31 cellular contexts compared by ENCODE assay signal in genomic region chr13:30418886-30419459, GRCh38. TPM values are rescaled to one million over a fixed set of nuclear protein-coding genes. Genes with fewer than 3 reads are reported as not detected.
A peak's percentile ranks its signal among the peaks of the same experiment; 100 is the strongest.
DNase-seq lines count a peak whose midpoint lies in the region; ATAC-seq, FAIRE-seq and TF ChIP-seq lines count a peak whose summit lies in the region.
"Had no signal": no experiment of that assay in that cellular context is flagged by ENCODE, and none has a peak within 500 bp of the region (broad histone marks: within the 10 kb centered on the region; RNA-seq: fewer than 3 reads in every experiment).

No MANE protein-coding gene starts in this region.

- dilution Hi-C loops in keratinocyte (cut with MboI; ENCODE audit: extremely low pct_ligation_motif_present, low sequenced_read_pairs), result no loop called here

- H3F3A ChIP-seq in DOHH2 (ENCODE audit: control insufficient read depth, insufficient read depth), result peaks cover 55% of the 10 kb centered on the region

- H3K4me1 Mint-ChIP-seq in activated T-cell treated with anti-CD3 and anti-CD28 coated beads, Interleukin-2, amount 50 U/mL, for 72 hours (ENCODE audit: low read depth), result peaks cover 17% of the 10 kb centered on the region

- H3K36me3 ChIP-seq in DOHH2 (ENCODE audit: control insufficient read depth, low read length) (peaks cover 31% of the 10 kb centered on the region), SK-N-MC (ENCODE audit: insufficient read depth, low read length) (no peaks in the 10 kb centered on the region; the same call in 1 of the 2 replicates), keratinocyte (ENCODE audit: control insufficient read depth in 2 of 2, extremely low read depth in 1 of 2, insufficient read depth in 2 of 2, low read length in 2 of 2) (no peaks in the 10 kb centered on the region), transverse colon (no peaks in the 10 kb centered on the region)
- H3K36me3 ChIP-seq: gastrocnemius medialis, tibial artery, WERI-Rb-1 had no signal

- FAIRE-seq in keratinocyte (lab: Jason Lieb, UNC), result peak; percentile 64

- in situ Hi-C loops in transverse colon (cut with MboI; ENCODE audit: low pct_ligation_motif_present in 1 of 4, low pct_unique_long_range_greater_than_20kb in 1 of 4, low sequenced_read_pairs in 3 of 4), result no loop called here

- 56 to 77% methylated on average over 1 to 4 of the region's 4 CpGs for WGBS in transverse colon (ENCODE audit: low coverage in 1 of 2), 2 donors

- TF ChIP-seq POLR2A in transverse colon (IDR thresholded peaks at IDR 0.05), result no peak

- DNase-seq in SK-N-MC (ENCODE audit: low read depth, low spot score), result no peak
- DNase-seq in keratinocyte (ENCODE audit: low read depth, low spot score), result no peak
- no peak for DNase-seq in transverse colon
- DNase-seq in activated T-cell treated with anti-CD3 and anti-CD28 coated beads, Interleukin-2, amount 50 U/mL, for 1 hour, result no peak
- no peak for DNase-seq in activated T-cell treated with anti-CD3 and anti-CD28 coated beads, Interleukin-2, amount 50 U/mL, for 72 hours
- DNase-seq: activated CD4-positive, alpha-beta T cell treated with anti-CD3 and anti-CD28 coated beads, Interleukin-2, amount 50 U/mL, for 48 hours; activated naive CD4-positive, alpha-beta T cell treated with anti-CD3 and anti-CD28 coated beads for 36 hours; activated T-cell treated with anti-CD3 and anti-CD28 coated beads for 4 hours; AML-193; amygdala; caudate nucleus; dorsolateral prefrontal cortex; EL; gastrocnemius medialis; IMR-90; MM.1S; natural killer cell; NCI-H748 treated with DMSO at 0.1 percent for 48 hours; SIG-M5; stimulated activated CD4-positive, alpha-beta T cell treated with anti-CD3 and anti-CD28 coated beads, Interleukin-2, amount 100 ng/mL, for 24 hours; stimulated activated naive CD4-positive, alpha-beta T cell; tibial artery; WERI-Rb-1 had no signal

- H3K27me3 Mint-ChIP-seq in activated T-cell treated with anti-CD3 and anti-CD28 coated beads, Interleukin-2, amount 50 U/mL, for 72 hours (ENCODE audit: low read depth), result no peaks in the 10 kb centered on the region

- TF ChIP-seq CTCF in DOHH2 (IDR thresholded peaks at IDR 0.05; ENCODE audit: low read depth, low read length, poor library complexity, severe bottlenecking) (no peak), keratinocyte (optimal IDR thresholded peaks at IDR 0.05 in 1 of 3, IDR thresholded peaks at IDR 0.05 in 1 of 3, conservative IDR thresholded peaks at IDR 0.05 in 1 of 3; ENCODE audit: extremely low read depth in 1 of 3, insufficient read depth in 2 of 3, low read length in 3 of 3) (no peak), transverse colon (IDR thresholded peaks at IDR 0.05) (no peak)

- H3K9me3 ChIP-seq in DOHH2 (ENCODE audit: control insufficient read depth, insufficient read depth, low read length), result no peaks in the 10 kb centered on the region
- H3K9me3 ChIP-seq in SK-N-MC (ENCODE audit: low read depth, low read length), result no peaks in the 10 kb centered on the region
- H3K9me3 ChIP-seq in keratinocyte (ENCODE audit: control insufficient read depth, low read depth, low read length), result no peaks in the 10 kb centered on the region
- no peaks in the 10 kb centered on the region for H3K9me3 ChIP-seq in transverse colon
- H3K9me3 ChIP-seq: gastrocnemius medialis, tibial artery had no signal

- H3K9me3 Mint-ChIP-seq in activated T-cell treated with anti-CD3 and anti-CD28 coated beads, Interleukin-2, amount 50 U/mL, for 72 hours, result no peaks in the 10 kb centered on the region
- H3K9me3 Mint-ChIP-seq: activated naive CD4-positive, alpha-beta T cell treated with anti-CD3 and anti-CD28 coated beads for 36 hours; natural killer cell; T-helper 1 cell treated with Interleukin-12 subunit alpha and Interleukin-12 subunit beta and Interleukin-4 antibody, amounts not matched to agents 30 μg/mL and 1 μg/mL, for 36 hours had no signal

- H3K4me3 Mint-ChIP-seq in activated T-cell treated with anti-CD3 and anti-CD28 coated beads, Interleukin-2, amount 50 U/mL, for 72 hours, result no peak overlapping the region
- H3K4me3 Mint-ChIP-seq: activated naive CD4-positive, alpha-beta T cell treated with anti-CD3 and anti-CD28 coated beads for 36 hours; T-helper 1 cell treated with Interleukin-12 subunit alpha and Interleukin-12 subunit beta and Interleukin-4 antibody, amounts not matched to agents 30 μg/mL and 1 μg/mL, for 36 hours had no signal

- H3K36me3 Mint-ChIP-seq in activated T-cell treated with anti-CD3 and anti-CD28 coated beads, Interleukin-2, amount 50 U/mL, for 72 hours (ENCODE audit: insufficient read depth in 2 of 2), result no peaks in the 10 kb centered on the region
- H3K36me3 Mint-ChIP-seq: natural killer cell had no signal

- H3K4me3 ChIP-seq in DOHH2 (ENCODE audit: low read length) (peak overlapping the region; percentile 88), SK-N-MC (no peak overlapping the region), keratinocyte (ENCODE audit: control insufficient read depth in 2 of 3, extremely low read depth in 1 of 3, insufficient read depth in 2 of 3, low read depth in 1 of 3, low read length in 3 of 3) (no peak overlapping the region), transverse colon (no peak overlapping the region)
- H3K4me3 ChIP-seq: dorsolateral prefrontal cortex, gastrocnemius medialis, tibial artery had no signal

- no peak for TF ChIP-seq EP300 in transverse colon (IDR thresholded peaks at IDR 0.05; ENCODE audit: low read depth)

- H3K9me2 ChIP-seq in DOHH2 (replicated peaks; ENCODE audit: control insufficient read depth, low read length), result no peaks in the 10 kb centered on the region

- no peak overlapping the region for H3K27ac Mint-ChIP-seq in activated T-cell treated with anti-CD3 and anti-CD28 coated beads, Interleukin-2, amount 50 U/mL, for 72 hours
- H3K27ac Mint-ChIP-seq: activated naive CD4-positive, alpha-beta T cell treated with anti-CD3 and anti-CD28 coated beads for 36 hours; natural killer cell; T-helper 1 cell treated with Interleukin-12 subunit alpha and Interleukin-12 subunit beta and Interleukin-4 antibody, amounts not matched to agents 30 μg/mL and 1 μg/mL, for 36 hours had no signal

- H4K20me1 ChIP-seq in DOHH2 (ENCODE audit: control insufficient read depth, insufficient read depth, low read depth, low read length) (no peaks in the 10 kb centered on the region), keratinocyte (ENCODE audit: control insufficient read depth, extremely low read depth, insufficient read depth, low read length) (no peaks in the 10 kb centered on the region)

- no peak for ATAC-seq in HG03469 (IDR thresholded peaks at IDR 0.05; ENCODE audit: unreplicated experiment)
- no peak for ATAC-seq in activated T-cell treated with anti-CD3 and anti-CD28 coated beads, Interleukin-2, amount 50 U/mL, for 72 hours (replicated peaks in 1 of 2)
- ATAC-seq: gastrocnemius medialis, natural killer cell had no signal

- intact Hi-C loops in transverse colon (cut with DNase I; ENCODE audit: low total_unique reads), result no loop called here

- no peaks in the 10 kb centered on the region for H3K9me1 ChIP-seq in keratinocyte (ENCODE audit: control insufficient read depth, extremely low read depth, insufficient read depth, low read length)

- no peaks in the 10 kb centered on the region for H3K27me3 ChIP-seq in DOHH2 (ENCODE audit: control insufficient read depth, low read length)
- no peaks in the 10 kb centered on the region for H3K27me3 ChIP-seq in keratinocyte (ENCODE audit: control insufficient read depth, extremely low read depth, insufficient read depth, low read length)
- H3K27me3 ChIP-seq in transverse colon, result no peaks in the 10 kb centered on the region
- H3K27me3 ChIP-seq: dorsolateral prefrontal cortex, gastrocnemius medialis, tibial artery had no signal

- H3K27ac ChIP-seq in DOHH2 (ENCODE audit: low read depth, low read length) (peak overlapping the region; percentile 99), SK-N-MC (peak overlapping the region; percentile 97), keratinocyte (ENCODE audit: control insufficient read depth, insufficient read depth, low read length) (no peak overlapping the region), transverse colon (peak overlapping the region; percentile 32 to 98 (median 55))
- H3K27ac ChIP-seq: dorsolateral prefrontal cortex, epithelial cell of prostate, gastrocnemius medialis, HL-60, parathyroid adenoma, tibial artery, WERI-Rb-1 had no signal

- H3K4me2 ChIP-seq in DOHH2 (ENCODE audit: low read length), result peak overlapping the region; percentile 81
- peak overlapping the region; percentile 29 for H3K4me2 ChIP-seq in keratinocyte (ENCODE audit: control insufficient read depth, extremely low read depth, insufficient read depth, low read depth, low read length)

- H2AFZ ChIP-seq in keratinocyte (ENCODE audit: control insufficient read depth, low read length), result peak overlapping the region; percentile 58
- H2AFZ ChIP-seq: parathyroid adenoma had no signal

- H3K4me1 ChIP-seq in DOHH2 (ENCODE audit: control insufficient read depth, low read length) (peaks cover 78% of the 10 kb centered on the region), keratinocyte (ENCODE audit: control insufficient read depth, extremely low read depth, insufficient read depth, low read length) (peaks cover 25% of the 10 kb centered on the region), transverse colon (peaks cover 9 to 20% (median 9%) of the 10 kb centered on the region in 4 donors)
- H3K4me1 ChIP-seq: parathyroid adenoma had no signal

- no peak overlapping the region for H3K9ac ChIP-seq in SK-N-MC (ENCODE audit: insufficient read length)
- H3K9ac ChIP-seq in keratinocyte (ENCODE audit: control insufficient read depth, extremely low read depth, insufficient read depth, low read length), result no peak overlapping the region
- H3K9ac ChIP-seq: parathyroid adenoma had no signal

- H3K79me2 ChIP-seq in DOHH2 (ENCODE audit: control insufficient read depth, low read length) (peaks cover 66% of the 10 kb centered on the region), keratinocyte (ENCODE audit: control insufficient read depth, insufficient read depth, low read length) (no peaks in the 10 kb centered on the region)
- H3K79me2 ChIP-seq: parathyroid adenoma had no signal

RNA-seq across cellular contexts. Expression of gene UBE2L5, which starts 3.3 kb away (rescaled TPM):
- polyA plus RNA-seq in keratinocyte, result 0.26 to 0.38 TPM in 2 of 3 replicates, not detected in the other
- polyA plus RNA-seq in keratinocyte (2011; ENCODE audit: low read depth), result not detected
- polyA plus RNA-seq in keratinocyte (2011; cell fraction: cytosol; rRNA removed), result 0.22 and 0.30 TPM in 2 replicates
- polyA plus RNA-seq in keratinocyte (2011; cell fraction: nucleus; rRNA removed), result not detected in 2 replicates
- polyA plus RNA-seq in keratinocyte (2012; ENCODE audit: low replicate concordance), result 0.34 TPM in 1 of 2 replicates, not detected in the other
- not detected in 3 replicates for polyA minus RNA-seq in keratinocyte
- polyA minus RNA-seq in keratinocyte (2011; cell fraction: cytosol; rRNA and poly(A)+ RNA removed), result not detected
- polyA minus RNA-seq in keratinocyte (2011; cell fraction: nucleus; rRNA and poly(A)+ RNA removed), result not detected in 2 replicates
- total RNA-seq in transverse colon, result not detected
- total RNA-seq in activated T-cell treated with anti-CD3 and anti-CD28 coated beads, Interleukin-2, amount 50 U/mL, for 72 hours, result not detected
- total RNA-seq: activated naive CD4-positive, alpha-beta T cell treated with anti-CD3 and anti-CD28 coated beads for 36 hours; gastrocnemius medialis; kidney epithelial cell; natural killer cell; skeletal muscle tissue had no signal
- polyA plus RNA-seq: IMR-90 had no signal

RNA-seq across cellular contexts. Expression of gene HMGB1, which starts 46.8 kb away (rescaled TPM):
- polyA plus RNA-seq in keratinocyte, result 63.8 to 221 TPM (median 156 TPM) in 3 replicates
- polyA plus RNA-seq in keratinocyte (2011; ENCODE audit: low read depth), result 186 TPM
- 86.2 and 123 TPM in 2 replicates for polyA plus RNA-seq in keratinocyte (2011; cell fraction: cytosol; rRNA removed)
- polyA plus RNA-seq in keratinocyte (2011; cell fraction: nucleus; rRNA removed), result 91.3 and 133 TPM in 2 replicates
- polyA plus RNA-seq in keratinocyte (2012; ENCODE audit: low replicate concordance), result 202 and 323 TPM in 2 replicates
- polyA minus RNA-seq in keratinocyte, result 6.2 to 53.1 TPM (median 12.2 TPM) in 3 replicates
- polyA minus RNA-seq in keratinocyte (2011; cell fraction: cytosol; rRNA and poly(A)+ RNA removed), result 56.4 TPM
- 16.7 and 30.3 TPM in 2 replicates for polyA minus RNA-seq in keratinocyte (2011; cell fraction: nucleus; rRNA and poly(A)+ RNA removed)
- total RNA-seq in transverse colon, result 100 to 1,000 TPM; 131 to 274 (median 152) TPM
- total RNA-seq in activated T-cell treated with anti-CD3 and anti-CD28 coated beads, Interleukin-2, amount 50 U/mL, for 72 hours, result 100 to 1,000 TPM; 418 to 596 TPM
